8 cellular contexts compared by ENCODE assay signal in the genomic region with DNA sequence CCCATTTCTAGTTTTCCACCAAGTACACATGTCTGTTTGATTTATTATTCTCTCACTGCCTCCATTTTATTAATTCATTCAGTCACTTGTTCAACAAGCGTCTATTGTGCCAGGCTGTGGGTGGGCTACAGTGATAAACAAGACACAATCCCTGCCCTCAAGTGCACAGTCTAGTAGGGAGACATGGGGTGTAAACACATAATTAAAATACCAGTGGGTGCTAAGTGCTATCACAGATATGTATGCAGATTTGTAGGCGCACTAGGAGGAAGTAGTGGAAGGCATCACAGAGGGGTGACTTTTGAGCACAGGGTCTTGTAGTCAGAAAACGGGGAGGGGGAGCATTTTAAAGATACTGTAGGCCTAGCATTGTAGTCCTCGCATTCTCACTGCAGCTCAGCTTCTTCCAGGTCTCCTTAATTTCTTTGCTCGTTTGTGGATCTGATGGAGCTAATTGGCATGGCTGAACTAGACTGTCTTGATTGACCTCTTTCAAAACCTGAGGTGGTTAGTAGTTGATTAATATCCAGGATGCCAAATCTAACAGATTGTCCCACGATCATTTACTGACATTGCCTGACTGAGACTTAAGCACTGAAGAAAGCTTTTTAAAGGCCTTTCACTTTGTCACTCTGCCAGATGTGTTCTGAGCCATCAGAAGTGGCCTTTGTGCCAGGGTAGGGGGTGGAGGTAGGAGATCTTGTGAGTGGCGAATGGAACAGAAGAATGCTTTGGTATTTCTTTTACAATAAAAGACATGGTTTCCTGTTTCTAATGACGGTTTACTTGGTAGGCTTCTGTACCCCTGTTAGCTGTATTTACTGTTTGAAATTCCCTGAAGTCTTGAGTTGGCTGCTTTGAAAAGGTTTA.
A peak's percentile ranks its signal among the peaks of the same experiment; 100 is the strongest.
DNase-seq lines count a peak whose midpoint lies in the region; ATAC-seq and TF ChIP-seq lines count a peak whose summit lies in the region.

No MANE protein-coding gene starts in this region.

- no peaks in the 10 kb centered on the region for H3K27me3 ChIP-seq in tibial nerve

- no peak for TF ChIP-seq CTCF in tibial nerve (IDR thresholded peaks at IDR 0.05)

- H3K36me3 ChIP-seq in tibial nerve = no peaks in the 10 kb centered on the region

- peaks cover 0 to 82% (median 38%) of the 10 kb centered on the region in 4 donors for H3K4me1 ChIP-seq in tibial nerve

- 32 to 36% methylated on average over 8 of the region's 8 CpGs for WGBS in tibial nerve, 2 donors

- no peak overlapping the region for H3K4me3 ChIP-seq in tibial nerve

- H3K36me3 Mint-ChIP-seq in activated naive CD4-positive, alpha-beta T cell treated with anti-CD3 and anti-CD28 coated beads, Interleukin-2, amount 50 U/mL, for 24 hours = peaks cover 2% of the 10 kb centered on the region
- peaks cover 0 to 6% of the 10 kb centered on the region in 2 donors for H3K36me3 Mint-ChIP-seq in activated naive CD4-positive, alpha-beta T cell treated with anti-CD3 and anti-CD28 coated beads, Interleukin-2, amount 50 U/mL, for 72 hours

- TF ChIP-seq POLR2A in tibial nerve (IDR thresholded peaks at IDR 0.05) = no peak

- ATAC-seq in activated naive CD4-positive, alpha-beta T cell treated with anti-CD3 and anti-CD28 coated beads, Interleukin-2, amount 50 U/mL, for 72 hours = no peak
- ATAC-seq in left colon = peak; percentile 56

- DNase-seq in activated naive CD4-positive, alpha-beta T cell (lab: John Stamatoyannopoulos, UW) = no peak
- no peak for DNase-seq in activated naive CD4-positive, alpha-beta T cell treated with anti-CD3 and anti-CD28 coated beads, Interleukin-2, amount 50 U/mL, for 72 hours (ENCODE audit: low spot score in 2 of 2)
- DNase-seq in left colon (peak; percentile 33 to 66), tibial nerve (ENCODE audit: low spot score in 2 of 2) (no peak), SK-N-DZ (ENCODE audit: low spot score) (no peak), NCI-H2227 treated with DMSO at 0.1 percent for 48 hours (lab: John Stamatoyannopoulos, UW) (no peak), epidermal melanocyte (ENCODE audit: insufficient read length, low spot score) (no peak)

- H3K27ac Mint-ChIP-seq in activated naive CD4-positive, alpha-beta T cell treated with anti-CD3 and anti-CD28 coated beads, Interleukin-2, amount 50 U/mL, for 24 hours = peak overlapping the region; percentile 87
- H3K27ac Mint-ChIP-seq in activated naive CD4-positive, alpha-beta T cell treated with anti-CD3 and anti-CD28 coated beads, Interleukin-2, amount 50 U/mL, for 72 hours = peak overlapping the region; percentile 89 to 90

- H3K4me1 Mint-ChIP-seq in activated naive CD4-positive, alpha-beta T cell treated with anti-CD3 and anti-CD28 coated beads, Interleukin-2, amount 50 U/mL, for 24 hours = peaks cover 83% of the 10 kb centered on the region

- intact Hi-C loops in left colon (cut with DNase I, micrococcal nuclease) = no loop called here

- peak overlapping the region; percentile 11 for H3K4me3 Mint-ChIP-seq in activated naive CD4-positive, alpha-beta T cell treated with anti-CD3 and anti-CD28 coated beads, Interleukin-2, amount 50 U/mL, for 24 hours

- peak; percentile 20 to 25 for TF ChIP-seq EP300 in tibial nerve (IDR thresholded peaks at IDR 0.05)

- H3K9me3 Mint-ChIP-seq in activated naive CD4-positive, alpha-beta T cell treated with anti-CD3 and anti-CD28 coated beads, Interleukin-2, amount 50 U/mL, for 24 hours = no peaks in the 10 kb centered on the region
- peaks cover 0 to 7% of the 10 kb centered on the region in 2 donors for H3K9me3 Mint-ChIP-seq in activated naive CD4-positive, alpha-beta T cell treated with anti-CD3 and anti-CD28 coated beads, Interleukin-2, amount 50 U/mL, for 72 hours

- H3K27ac ChIP-seq in tibial nerve = peak overlapping the region; percentile 51 to 80 (median 73)

- H3K9me3 ChIP-seq in tibial nerve = no peaks in the 10 kb centered on the region

- H3K27me3 Mint-ChIP-seq in activated naive CD4-positive, alpha-beta T cell treated with anti-CD3 and anti-CD28 coated beads, Interleukin-2, amount 50 U/mL, for 24 hours = no peaks in the 10 kb centered on the region

Comparison
In these comparisons a context has a peak if more than half of its experiments do, and no peak if none do; other contexts are left out.
1. DNase-seq: peak in left colon (2 of 2); none in activated naive CD4-positive, alpha-beta T cell (0 of 4), activated naive CD4-positive, alpha-beta T cell treated with anti-CD3 and anti-CD28 coated beads, Interleukin-2, amount 50 U/mL, for 72 hours (0 of 2), tibial nerve (0 of 2), SK-N-DZ (single experiment), NCI-H2227 treated with DMSO at 0.1 percent for 48 hours (single experiment) and epidermal melanocyte (single experiment).